12 cellular contexts compared by ENCODE assay signal in the genomic region with DNA sequence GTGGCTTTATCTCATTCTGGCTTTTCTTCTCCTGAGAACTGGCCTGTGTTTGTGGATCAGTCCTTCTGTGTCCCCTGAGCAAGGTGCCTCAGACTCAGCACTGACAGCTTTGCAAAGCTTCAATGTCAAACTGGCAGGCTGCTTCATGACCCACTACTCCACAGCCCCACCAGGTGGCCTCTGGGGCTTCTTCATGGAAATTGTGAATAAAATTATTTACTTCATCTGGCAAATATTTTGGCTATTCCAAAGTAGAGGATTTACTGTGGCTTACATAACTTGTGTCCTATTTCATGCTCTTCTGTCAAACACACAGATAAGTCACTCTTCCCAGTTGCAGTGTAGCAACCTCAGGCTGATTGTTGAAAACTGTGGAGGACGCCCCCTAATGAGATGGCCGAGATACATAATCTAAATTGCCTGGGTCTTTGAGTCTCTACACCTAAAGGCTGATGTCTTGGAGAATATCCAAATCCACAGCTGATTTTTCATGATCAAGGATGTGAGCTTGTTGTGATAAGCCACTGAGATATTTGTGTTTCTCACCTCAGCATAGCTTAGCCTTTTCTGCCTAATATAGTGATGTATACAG.
DNase-seq lines count a peak whose midpoint lies in the region; ATAC-seq, FAIRE-seq and TF ChIP-seq lines count a peak whose summit lies in the region.
"Had no signal": no experiment of that assay in that cellular context is flagged by ENCODE, and none has a peak within 500 bp of the region (broad histone marks: within the 10 kb centered on the region; RNA-seq: fewer than 3 reads in every experiment).

No MANE protein-coding gene starts in this region.

- no peaks in the 10 kb centered on the region for H3K9me3 ChIP-seq in endothelial cell of umbilical vein (replicated peaks; ENCODE audit: control insufficient read depth, insufficient read depth, low read length)
- no peaks in the 10 kb centered on the region for H3K9me3 ChIP-seq in CD4-positive, alpha-beta T cell (ENCODE audit: control insufficient read depth, low read length)

- no peak overlapping the region for H2AFZ ChIP-seq in endothelial cell of umbilical vein (ENCODE audit: low read depth, low read length)

- no peaks in the 10 kb centered on the region for H3K36me3 ChIP-seq in endothelial cell of umbilical vein (ENCODE audit: control insufficient read depth in 2 of 2, extremely low read depth in 1 of 2, insufficient read depth in 2 of 2, low read length in 2 of 2)

- H3K4me3 ChIP-seq in endothelial cell of umbilical vein (replicated peaks in 1 of 3; ENCODE audit: insufficient read depth in 1 of 3, low read depth in 1 of 3, low read length in 3 of 3): no peak overlapping the region

- ATAC-seq in CD4-positive, alpha-beta T cell (ENCODE audit: poor library complexity): no peak

- no peak overlapping the region for H3K9ac ChIP-seq in endothelial cell of umbilical vein (replicated peaks; ENCODE audit: extremely low read depth, insufficient read depth, low read length)

- no peaks in the 10 kb centered on the region for H3K27me3 Mint-ChIP-seq in neural crest cell (ENCODE audit: low read depth)
- no peaks in the 10 kb centered on the region for H3K27me3 Mint-ChIP-seq in CD4-positive, alpha-beta T cell

- dilution Hi-C loops in endothelial cell of umbilical vein (cut with MboI; ENCODE audit: extremely low pct_ligation_motif_present, low sequenced_read_pairs): no loop called here

- peak in 1 of 2 donors; percentile 10 for TF ChIP-seq CTCF in endothelial cell of umbilical vein (IDR thresholded peaks at IDR 0.05; ENCODE audit: extremely low read depth in 1 of 2, insufficient read depth in 1 of 2, low read depth in 1 of 2, low read length in 2 of 2)
- TF ChIP-seq CTCF in neural crest cell (conservative IDR thresholded peaks at IDR 0.05): peak; percentile 50
- no peak for TF ChIP-seq CTCF in CD4-positive, alpha-beta T cell (IDR thresholded peaks at IDR 0.05)

- no peak overlapping the region for H3K27ac Mint-ChIP-seq in neural crest cell (ENCODE audit: unreplicated experiment)
- H3K27ac Mint-ChIP-seq in CD4-positive, alpha-beta T cell: no peak overlapping the region

- no peak overlapping the region for H3K4me3 Mint-ChIP-seq in neural crest cell
- H3K4me3 Mint-ChIP-seq in CD4-positive, alpha-beta T cell: no peak overlapping the region

- intact Hi-C loops in endothelial cell of umbilical vein (cut with micrococcal nuclease): no loop called here
- intact Hi-C loops in CD4-positive, alpha-beta T cell (cut with DNase I, micrococcal nuclease): no loop called here

- DNase-seq in NCI-H1092 treated with DMSO at 0.1 percent for 48 hours (lab: John Stamatoyannopoulos, UW) (peak; percentile 52), NCI-H1092 (lab: John Stamatoyannopoulos, UW) (no peak), NCI-H524 (lab: John Stamatoyannopoulos, UW) (peak; percentile 3 to 27), endothelial cell of umbilical vein (ENCODE audit: low read depth, low spot score) (peak; percentile 4), neural crest cell (ENCODE audit: low read depth, low spot score) (no peak), NCI-H345 treated with DMSO at 0.1 percent for 48 hours (lab: John Stamatoyannopoulos, UW; ENCODE audit: unreplicated experiment) (no peak), C1 segment of cervical spinal cord (lab: John Stamatoyannopoulos, UW) (no peak)
- DNase-seq in CD4-positive, alpha-beta T cell: no peak
- DNase-seq: activated CD4-positive, alpha-beta T cell treated with anti-CD3 and anti-CD28 coated beads, Interleukin-2, amount 50 U/mL, for 4 hours; activated naive CD4-positive, alpha-beta T cell treated with anti-CD3 and anti-CD28 coated beads, Interleukin-2, amount 50 U/mL, for 16 hours; DMS79; NCI-H2227 treated with DMSO at 0.1 percent for 48 hours had no signal

- no peak for FAIRE-seq in endothelial cell of umbilical vein (lab: Jason Lieb, UNC)

- H3K79me2 ChIP-seq in endothelial cell of umbilical vein (ENCODE audit: control insufficient read depth, insufficient read depth, low read length): no peaks in the 10 kb centered on the region

- no peak overlapping the region for H3K27ac ChIP-seq in endothelial cell of umbilical vein (ENCODE audit: insufficient read depth, low read depth, low read length)
- no peak overlapping the region for H3K27ac ChIP-seq in CD4-positive, alpha-beta T cell (ENCODE audit: low read depth, low read length)

- no peaks in the 10 kb centered on the region for H3K27me3 ChIP-seq in endothelial cell of umbilical vein (ENCODE audit: control insufficient read depth in 2 of 2, insufficient read depth in 2 of 2, low read length in 2 of 2)
- no peaks in the 10 kb centered on the region for H3K27me3 ChIP-seq in CD4-positive, alpha-beta T cell (ENCODE audit: control insufficient read depth, insufficient read depth, low read length)

- H3K4me1 ChIP-seq in endothelial cell of umbilical vein (ENCODE audit: control insufficient read depth, extremely low read depth, insufficient read depth, low read length): no peaks in the 10 kb centered on the region

- no peak for TF ChIP-seq POLR2A in endothelial cell of umbilical vein (IDR thresholded peaks at IDR 0.05; ENCODE audit: low read depth, low read length)

- BruUV-seq in endothelial cell of umbilical vein (replicated peaks; lab: Mats Ljungman, UMichigan): no TSS peak

- H3K36me3 Mint-ChIP-seq in neural crest cell (ENCODE audit: low read depth): peaks cover 12% of the 10 kb centered on the region
- H3K36me3 Mint-ChIP-seq in CD4-positive, alpha-beta T cell (ENCODE audit: low read depth): no peaks in the 10 kb centered on the region

- H3K4me1 Mint-ChIP-seq in neural crest cell: no peaks in the 10 kb centered on the region
- H3K4me1 Mint-ChIP-seq in CD4-positive, alpha-beta T cell (ENCODE audit: low read depth): no peaks in the 10 kb centered on the region

- peaks cover 21% of the 10 kb centered on the region for H3K9me3 Mint-ChIP-seq in neural crest cell
- no peaks in the 10 kb centered on the region for H3K9me3 Mint-ChIP-seq in CD4-positive, alpha-beta T cell

- CTCF ChIA-PET in endothelial cell of umbilical vein (lab: Charles Lee): no interaction called here
- CTCF ChIA-PET in CD4-positive, alpha-beta T cell (lab: Charles Lee): no interaction called here

- no peaks in the 10 kb centered on the region for H4K20me1 ChIP-seq in endothelial cell of umbilical vein (replicated peaks; ENCODE audit: control insufficient read depth, extremely low read depth, insufficient read depth, low read length)

- POLR2A ChIA-PET in endothelial cell of umbilical vein (lab: Charles Lee): no interaction called here
- POLR2A ChIA-PET in CD4-positive, alpha-beta T cell (lab: Charles Lee): no interaction called here

- no peak overlapping the region for H3K4me2 ChIP-seq in endothelial cell of umbilical vein (ENCODE audit: insufficient read depth, low read length)

- no peaks in the 10 kb centered on the region for H3K9me1 ChIP-seq in endothelial cell of umbilical vein (replicated peaks; ENCODE audit: control insufficient read depth, extremely low read depth, insufficient read depth, low read length)

TF ChIP-seq in endothelial cell of umbilical vein, 7 proteins besides CTCF, POLR2A, EP300 and RAD21:
- no peak for TF ChIP-seq POLR2AphosphoS5 (IDR thresholded peaks at IDR 0.05; ENCODE audit: insufficient read depth, low read depth, low read length)
- no peak for TF ChIP-seq MYC (IDR thresholded peaks at IDR 0.05; ENCODE audit: low read depth, low read length)
- TF ChIP-seq, protein P1, sequence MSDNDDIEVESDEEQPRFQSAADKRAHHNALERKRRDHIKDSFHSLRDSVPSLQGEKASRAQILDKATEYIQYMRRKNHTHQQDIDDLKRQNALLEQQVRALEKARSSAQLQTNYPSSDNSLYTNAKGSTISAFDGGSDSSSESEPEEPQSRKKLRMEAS (IDR thresholded peaks at IDR 0.05; ENCODE audit: insufficient read depth, insufficient read length): no peak
- TF ChIP-seq FOS (IDR thresholded peaks at IDR 0.05; ENCODE audit: borderline replicate concordance, insufficient read depth, low read length): no peak
- TF ChIP-seq EZH2 (IDR thresholded peaks at IDR 0.05; ENCODE audit: borderline replicate concordance, low read depth, low read length, severe bottlenecking): no peak
- TF ChIP-seq JUN (IDR thresholded peaks at IDR 0.05; ENCODE audit: borderline replicate concordance, insufficient read depth, insufficient read length, low read depth): no peak
- TF ChIP-seq GATA2 (IDR thresholded peaks at IDR 0.05; ENCODE audit: insufficient read depth, insufficient read length, low read depth, low read length): no peak

Comparison
In these comparisons a context has a peak if more than half of its experiments do, and no peak if none do; other contexts are left out.
1. DNase-seq: peak in NCI-H1092 treated with DMSO at 0.1 percent for 48 hours (single experiment), NCI-H524 (2 of 2) and endothelial cell of umbilical vein (single experiment); none in NCI-H1092 (single experiment), neural crest cell (single experiment), NCI-H345 treated with DMSO at 0.1 percent for 48 hours (single experiment), CD4-positive, alpha-beta T cell (0 of 10) and C1 segment of cervical spinal cord (0 of 14).